In the genomic region with DNA sequence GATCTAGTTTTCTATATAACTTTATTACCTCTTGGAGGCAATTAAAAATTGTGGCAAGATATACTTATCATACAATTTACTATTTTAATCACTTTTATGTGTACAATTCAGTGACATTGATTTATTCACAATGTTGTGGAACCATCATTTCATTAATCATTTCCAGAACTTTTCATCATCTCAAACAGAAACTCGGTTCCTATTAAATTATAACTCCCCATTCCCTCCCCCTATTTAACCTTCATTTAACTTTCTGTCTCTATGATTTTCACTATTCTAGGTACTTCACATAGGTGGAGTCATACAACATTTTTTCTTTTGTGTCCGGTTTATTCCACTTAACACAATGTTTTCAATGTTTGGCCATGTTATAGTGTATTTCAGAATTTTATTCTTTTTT, we compare ENCODE assay signal across 20 cellular contexts.
A peak's percentile ranks its signal among the peaks of the same experiment; 100 is the strongest.
DNase-seq lines count a peak whose midpoint lies in the region; ATAC-seq, FAIRE-seq and TF ChIP-seq lines count a peak whose summit lies in the region.
"Had no signal": no experiment of that assay in that cellular context is flagged by ENCODE, and none has a peak within 500 bp of the region (broad histone marks: within the 10 kb centered on the region; RNA-seq: fewer than 3 reads in every experiment).

No MANE protein-coding gene starts in this region.

- POLR2A ChIA-PET in HepG2 (lab: Yijun Ruan, JAX): no interaction called here
- POLR2A ChIA-PET in activated CD8-positive, alpha-beta T cell treated with anti-CD3 and anti-CD28 coated beads, Interleukin-2, amount 10 ng/mL, durations not matched to agents 7 days and 5 days (lab: Charles Lee): no interaction called here

- no peak for TF ChIP-seq EP300 in HepG2 (IDR thresholded peaks at IDR 0.05; ENCODE audit: low read depth in 2 of 2, low read length in 2 of 2)
- TF ChIP-seq EP300 in HepG2 (CRISPR knock-in tag; IDR thresholded peaks at IDR 0.05; ENCODE audit: borderline replicate concordance): no peak

- no peaks in the 10 kb centered on the region for H3K36me3 Mint-ChIP-seq in nephron (ENCODE audit: low read depth)
- no peaks in the 10 kb centered on the region for H3K36me3 Mint-ChIP-seq in activated CD8-positive, alpha-beta T cell treated with anti-CD3 and anti-CD28 coated beads, Interleukin-2, amount 10 ng/mL, durations not matched to agents 7 days and 5 days (ENCODE audit: low read depth)
- H3K36me3 Mint-ChIP-seq in activated T-cell treated with anti-CD3 and anti-CD28 coated beads, Interleukin-2, amount 50 U/mL, for 72 hours (ENCODE audit: insufficient read depth in 2 of 2): no peaks in the 10 kb centered on the region
- H3K36me3 Mint-ChIP-seq: CD4-positive, alpha-beta memory T cell had no signal

- H3K4me2 ChIP-seq in HepG2 (ENCODE audit: low read depth, low read length): no peak overlapping the region

- H4K20me1 ChIP-seq in HepG2 (ENCODE audit: insufficient read depth, low read length): no peaks in the 10 kb centered on the region

- in situ Hi-C loops in HepG2 (cut with HindIII; ENCODE audit: extremely low pct_ligation_motif_present, low pct_unique_long_range_greater_than_20kb): no loop called here

- H3K4me3 Mint-ChIP-seq in nephron: no peak overlapping the region
- H3K4me3 Mint-ChIP-seq in activated CD8-positive, alpha-beta T cell treated with anti-CD3 and anti-CD28 coated beads, Interleukin-2, amount 10 ng/mL, durations not matched to agents 7 days and 5 days: no peak overlapping the region
- no peak overlapping the region for H3K4me3 Mint-ChIP-seq in activated T-cell treated with anti-CD3 and anti-CD28 coated beads, Interleukin-2, amount 50 U/mL, for 72 hours
- H3K4me3 Mint-ChIP-seq: CD4-positive, alpha-beta memory T cell had no signal

- no peak overlapping the region for H3K27ac ChIP-seq in HepG2 (ENCODE audit: extremely low read length, insufficient read depth, low read length)
- H3K27ac ChIP-seq: GM23248 had no signal

- no peak for FAIRE-seq in HepG2 (lab: Jason Lieb, UNC)
- FAIRE-seq: G401.6, GM12892, GM19239, H1 had no signal

- no peak overlapping the region for H3K4me3 ChIP-seq in HepG2 (replicated peaks in 1 of 3; ENCODE audit: insufficient read depth in 1 of 3, low read depth in 2 of 3, low read length in 3 of 3)
- H3K4me3 ChIP-seq: GM23248 had no signal

- no peaks in the 10 kb centered on the region for H3K4me1 ChIP-seq in HepG2 (ENCODE audit: insufficient read depth, low read length)

- CTCF ChIA-PET in HepG2 (lab: Yijun Ruan, JAX; ENCODE audit: low intra/inter-chr PET ratio, low total read pairs): no interaction called here
- CTCF ChIA-PET in activated CD8-positive, alpha-beta T cell treated with anti-CD3 and anti-CD28 coated beads, Interleukin-2, amount 10 ng/mL, durations not matched to agents 7 days and 5 days (lab: Charles Lee): no interaction called here

- no peaks in the 10 kb centered on the region for H3K27me3 ChIP-seq in HepG2 (ENCODE audit: control insufficient read depth in 1 of 2, insufficient read depth in 2 of 2, low read length in 2 of 2)

- no peaks in the 10 kb centered on the region for H3K9me3 Mint-ChIP-seq in nephron
- H3K9me3 Mint-ChIP-seq in activated CD8-positive, alpha-beta T cell treated with anti-CD3 and anti-CD28 coated beads, Interleukin-2, amount 10 ng/mL, durations not matched to agents 7 days and 5 days (ENCODE audit: insufficient read depth): no peaks in the 10 kb centered on the region
- no peaks in the 10 kb centered on the region for H3K9me3 Mint-ChIP-seq in activated T-cell treated with anti-CD3 and anti-CD28 coated beads, Interleukin-2, amount 50 U/mL, for 72 hours

- no peaks in the 10 kb centered on the region for H3K79me2 ChIP-seq in HepG2 (ENCODE audit: insufficient read depth, low read length)

- no peaks in the 10 kb centered on the region for H3K36me3 ChIP-seq in HepG2 (replicated peaks in 1 of 2; ENCODE audit: control insufficient read depth in 1 of 2, insufficient read depth in 2 of 2, low read length in 2 of 2)

- no peak for TF ChIP-seq CTCF in HepG2 (CRISPR knock-in tag; IDR thresholded peaks at IDR 0.05)
- TF ChIP-seq CTCF in nephron (IDR thresholded peaks at IDR 0.05; ENCODE audit: unreplicated experiment in 3 of 3): no peak

- WGBS in HepG2 (ENCODE audit: low lambda C conversion rate): 21% methylated on average over 2 of the region's 2 CpGs

- intact Hi-C loops in HepG2 (cut with micrococcal nuclease; ENCODE audit: unreplicated experiment): no loop called here

- no peak overlapping the region for H3K9ac ChIP-seq in HepG2 (ENCODE audit: insufficient read depth, low read depth, low read length)
- H3K9ac ChIP-seq: GM23248 had no signal

- H3K9me3 ChIP-seq in HepG2 (ENCODE audit: low read length): no peaks in the 10 kb centered on the region

- H2AFZ ChIP-seq in HepG2 (ENCODE audit: low read length): no peak overlapping the region
- H2AFZ ChIP-seq: GM23248 had no signal

- no peaks in the 10 kb centered on the region for H3K27me3 Mint-ChIP-seq in nephron (ENCODE audit: low read depth)
- peaks cover 15% of the 10 kb centered on the region for H3K27me3 Mint-ChIP-seq in activated CD8-positive, alpha-beta T cell treated with anti-CD3 and anti-CD28 coated beads, Interleukin-2, amount 10 ng/mL, durations not matched to agents 7 days and 5 days (ENCODE audit: low read depth)
- peaks cover 45% of the 10 kb centered on the region for H3K27me3 Mint-ChIP-seq in activated T-cell treated with anti-CD3 and anti-CD28 coated beads, Interleukin-2, amount 50 U/mL, for 72 hours (ENCODE audit: low read depth)

- DNase-seq in kidney glomerular epithelial cell (lab: John Stamatoyannopoulos, UW) (peak; percentile 3), HepG2 (ENCODE audit: low spot score) (no peak), SKM-1 treated with dmso at 0.1 percent for 144 hours (lab: John Stamatoyannopoulos, UW; ENCODE audit: unreplicated experiment) (no peak)
- DNase-seq in activated CD8-positive, alpha-beta T cell treated with anti-CD3 and anti-CD28 coated beads, Interleukin-2, amount 10 ng/mL, durations not matched to agents 7 days and 5 days: no peak
- DNase-seq in activated T-cell treated with anti-CD3 and anti-CD28 coated beads, Interleukin-2, amount 50 U/mL, for 72 hours: no peak
- DNase-seq: C1 segment of cervical spinal cord; Calu3; CD4-positive, alpha-beta memory T cell; COR-L47; DMS53; DND-41; GM23248; H7; HCEC 1CT had no signal

- TF ChIP-seq POLR2A in HepG2 (IDR thresholded peaks at IDR 0.05; ENCODE audit: insufficient read depth in 1 of 2, low read depth in 2 of 2, low read length in 2 of 2): no peak

- no TSS peak for BruUV-seq in HepG2 (replicated peaks; lab: Mats Ljungman, UMichigan)

- ATAC-seq in HepG2 (no peak), GM18909 (IDR thresholded peaks at IDR 0.05; ENCODE audit: poor library complexity, unreplicated experiment) (no peak)
- ATAC-seq in activated CD8-positive, alpha-beta T cell treated with anti-CD3 and anti-CD28 coated beads, Interleukin-2, amount 10 ng/mL, durations not matched to agents 7 days and 5 days: no peak
- ATAC-seq in activated T-cell treated with anti-CD3 and anti-CD28 coated beads, Interleukin-2, amount 50 U/mL, for 72 hours (replicated peaks in 1 of 2): no peak

- no peak for TF ChIP-seq RAD21 in HepG2 (CRISPR knock-in tag; IDR thresholded peaks at IDR 0.05)

- H3K27ac Mint-ChIP-seq in nephron: peak overlapping the region; percentile 16 to 24 (median 24)
- no peak overlapping the region for H3K27ac Mint-ChIP-seq in activated CD8-positive, alpha-beta T cell treated with anti-CD3 and anti-CD28 coated beads, Interleukin-2, amount 10 ng/mL, durations not matched to agents 7 days and 5 days
- no peak overlapping the region for H3K27ac Mint-ChIP-seq in activated T-cell treated with anti-CD3 and anti-CD28 coated beads, Interleukin-2, amount 50 U/mL, for 72 hours
- H3K27ac Mint-ChIP-seq: CD4-positive, alpha-beta memory T cell had no signal

- H3K4me1 Mint-ChIP-seq in nephron: no peaks in the 10 kb centered on the region
- H3K4me1 Mint-ChIP-seq in activated CD8-positive, alpha-beta T cell treated with anti-CD3 and anti-CD28 coated beads, Interleukin-2, amount 10 ng/mL, durations not matched to agents 7 days and 5 days (ENCODE audit: low read depth): no peaks in the 10 kb centered on the region
- H3K4me1 Mint-ChIP-seq in activated T-cell treated with anti-CD3 and anti-CD28 coated beads, Interleukin-2, amount 50 U/mL, for 72 hours (ENCODE audit: low read depth): no peaks in the 10 kb centered on the region
- H3K4me1 Mint-ChIP-seq: CD4-positive, alpha-beta memory T cell had no signal

TF ChIP-seq in HepG2, 621 proteins besides CTCF, POLR2A, EP300 and RAD21 (continues in another document):
- no peak for TF ChIP-seq RCOR2 (CRISPR knock-in tag; IDR thresholded peaks at IDR 0.05)
- TF ChIP-seq HNRNPK (IDR thresholded peaks at IDR 0.05; ENCODE audit: low read depth, low read length, poor library complexity, severe bottlenecking): peak; percentile 23
- TF ChIP-seq, protein P1, sequence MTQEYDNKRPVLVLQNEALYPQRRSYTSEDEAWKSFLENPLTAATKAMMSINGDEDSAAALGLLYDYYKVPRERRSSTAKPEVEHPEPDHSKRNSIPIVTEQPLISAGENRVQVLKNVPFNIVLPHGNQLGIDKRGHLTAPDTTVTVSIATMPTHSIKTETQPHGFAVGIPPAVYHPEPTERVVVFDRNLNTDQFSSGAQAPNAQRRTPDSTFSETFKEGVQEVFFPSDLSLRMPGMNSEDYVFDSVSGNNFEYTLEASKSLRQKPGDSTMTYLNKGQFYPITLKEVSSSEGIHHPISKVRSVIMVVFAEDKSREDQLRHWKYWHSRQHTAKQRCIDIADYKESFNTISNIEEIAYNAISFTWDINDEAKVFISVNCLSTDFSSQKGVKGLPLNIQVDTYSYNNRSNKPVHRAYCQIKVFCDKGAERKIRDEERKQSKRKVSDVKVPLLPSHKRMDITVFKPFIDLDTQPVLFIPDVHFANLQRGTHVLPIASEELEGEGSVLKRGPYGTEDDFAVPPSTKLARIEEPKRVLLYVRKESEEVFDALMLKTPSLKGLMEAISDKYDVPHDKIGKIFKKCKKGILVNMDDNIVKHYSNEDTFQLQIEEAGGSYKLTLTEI (CRISPR knock-in tag; conservative IDR thresholded peaks at IDR 0.05): no peak

Comparison
In these comparisons a context has a peak if more than half of its experiments do, and no peak if none do; other contexts are left out.
1. H3K27ac Mint-ChIP-seq: peak in nephron (3 of 3); none in activated CD8-positive, alpha-beta T cell treated with anti-CD3 and anti-CD28 coated beads, Interleukin-2, amount 10 ng/mL, durations not matched to agents 7 days and 5 days (single experiment) and activated T-cell treated with anti-CD3 and anti-CD28 coated beads, Interleukin-2, amount 50 U/mL, for 72 hours (single experiment).